In the genomic region with DNA sequence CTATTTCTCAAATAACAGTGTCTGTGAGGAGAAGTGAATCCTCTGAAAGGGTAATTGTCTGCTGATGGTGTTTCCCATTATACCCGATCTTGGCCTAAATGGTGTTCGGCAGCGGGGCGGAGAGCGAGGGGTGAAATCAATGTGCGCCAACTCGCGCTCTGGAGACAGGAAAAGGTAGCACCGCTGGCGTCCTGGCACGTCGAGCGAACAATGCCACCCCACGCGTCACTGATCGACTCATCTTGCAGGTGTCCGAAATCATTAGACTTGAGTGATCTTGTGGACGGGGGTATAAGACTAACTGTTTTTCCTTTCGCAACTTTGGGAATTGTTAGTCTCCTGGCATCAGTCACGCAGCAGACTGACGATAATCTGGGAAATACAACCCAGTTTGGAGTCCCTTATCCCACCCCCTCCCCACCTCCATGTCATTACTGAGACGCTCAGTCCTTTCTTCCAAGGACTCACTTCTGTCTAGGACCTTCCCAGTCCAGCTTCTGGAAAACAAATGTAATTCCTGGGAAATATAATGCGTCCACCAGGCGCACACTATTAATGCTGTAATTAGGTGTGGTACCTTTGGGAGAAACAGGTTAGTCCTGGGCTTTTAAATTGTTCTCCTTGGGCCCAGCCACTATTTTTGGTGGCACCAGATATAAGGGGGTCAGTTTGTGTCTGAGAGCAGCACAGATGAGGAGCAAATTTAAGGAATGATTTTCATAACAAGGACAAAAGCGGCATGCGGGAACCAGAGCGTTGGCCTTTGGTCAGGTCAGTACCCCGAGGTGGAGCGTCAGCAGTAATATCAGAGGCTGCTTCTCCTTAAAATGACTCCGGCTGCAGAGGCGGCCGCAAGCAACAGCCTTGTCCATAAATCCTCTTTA, we compare ENCODE assay signal across 14 cellular contexts. TPM values are rescaled to one million over a fixed set of nuclear protein-coding genes. Genes with fewer than 3 reads are reported as not detected.
DNase-seq lines count a peak whose midpoint lies in the region; ATAC-seq and TF ChIP-seq lines count a peak whose summit lies in the region.
"Had no signal": no experiment of that assay in that cellular context is flagged by ENCODE, and none has a peak within 500 bp of the region (broad histone marks: within the 10 kb centered on the region; RNA-seq: fewer than 3 reads in every experiment).

No MANE protein-coding gene starts in this region.

- ATAC-seq in activated B cell treated with CpG ODN at 0.5 μM for 24 hours (ENCODE audit: low read depth) (no peak), GM19351 (IDR thresholded peaks at IDR 0.05; ENCODE audit: unreplicated experiment) (no peak)

- TF ChIP-seq CTCF in activated B cell treated with CpG ODN at 0.5 μM for 24 hours (IDR thresholded peaks at IDR 0.05) (no peak), type B pancreatic cell (conservative IDR thresholded peaks at IDR 0.05) (no peak)

- no peaks in the 10 kb centered on the region for H3K36me3 Mint-ChIP-seq in activated naive CD4-positive, alpha-beta T cell treated with anti-CD3 and anti-CD28 coated beads for 36 hours (ENCODE audit: low read depth)
- H3K36me3 Mint-ChIP-seq in activated B cell treated with CpG ODN at 0.5 μM for 24 hours (ENCODE audit: low read depth) (no peaks in the 10 kb centered on the region), type B pancreatic cell (no peaks in the 10 kb centered on the region)

- H3K9ac ChIP-seq in iPS-15b (ENCODE audit: low read depth, low read length) = no peak overlapping the region

- intact Hi-C loops in activated naive CD4-positive, alpha-beta T cell treated with anti-CD3 and anti-CD28 coated beads for 36 hours (cut with micrococcal nuclease) = loop anchor here (2.0 to 5.0 kb wide), 3 partner anchors 242 to 742 kb away; no protein-coding TSS in a partner anchor
- intact Hi-C loops in activated B cell treated with CpG ODN at 0.5 μM for 24 hours (cut with micrococcal nuclease) = no loop called here

- H3K4me3 Mint-ChIP-seq in activated naive CD4-positive, alpha-beta T cell treated with anti-CD3 and anti-CD28 coated beads for 36 hours = peak overlapping the region; percentile 67
- H3K4me3 Mint-ChIP-seq in activated B cell treated with CpG ODN at 0.5 μM for 24 hours = peak overlapping the region; percentile 32
- peak overlapping the region; percentile 66 for H3K4me3 Mint-ChIP-seq in type B pancreatic cell

- H3K27me3 Mint-ChIP-seq in activated naive CD4-positive, alpha-beta T cell treated with anti-CD3 and anti-CD28 coated beads for 36 hours (ENCODE audit: low read depth) = peaks cover 73% of the 10 kb centered on the region
- peaks cover 69% of the 10 kb centered on the region for H3K27me3 Mint-ChIP-seq in activated B cell treated with CpG ODN at 0.5 μM for 24 hours
- H3K27me3 Mint-ChIP-seq in type B pancreatic cell = peaks cover 98% of the 10 kb centered on the region

- H3K9me3 ChIP-seq in iPS-15b (ENCODE audit: control insufficient read depth, insufficient read depth, low read length) = no peaks in the 10 kb centered on the region
- H3K9me3 ChIP-seq: vagina had no signal

- CTCF ChIA-PET in activated naive CD4-positive, alpha-beta T cell treated with anti-CD3 and anti-CD28 coated beads for 36 hours (lab: Charles Lee) = no interaction called here
- CTCF ChIA-PET in activated B cell treated with CpG ODN at 0.5 μM for 24 hours (lab: Charles Lee) = no interaction called here

- POLR2A ChIA-PET in activated B cell treated with CpG ODN at 0.5 μM for 24 hours (lab: Charles Lee) = no interaction called here

- peaks cover 19% of the 10 kb centered on the region for H3K4me1 ChIP-seq in iPS-15b (ENCODE audit: control insufficient read depth, insufficient read depth, low read length)

- H3K27me3 ChIP-seq in iPS-15b (ENCODE audit: control insufficient read depth, insufficient read depth, low read length) = peaks cover 88% of the 10 kb centered on the region

- H3K36me3 ChIP-seq in iPS-15b (ENCODE audit: control insufficient read depth, insufficient read depth, low read length) = no peaks in the 10 kb centered on the region
- H3K36me3 ChIP-seq: vagina had no signal

- no peaks in the 10 kb centered on the region for H3K9me3 Mint-ChIP-seq in activated naive CD4-positive, alpha-beta T cell treated with anti-CD3 and anti-CD28 coated beads for 36 hours
- H3K9me3 Mint-ChIP-seq in activated B cell treated with CpG ODN at 0.5 μM for 24 hours (no peaks in the 10 kb centered on the region), type B pancreatic cell (no peaks in the 10 kb centered on the region)

- peak; percentile 19 for DNase-seq in activated naive CD4-positive, alpha-beta T cell treated with anti-CD3 and anti-CD28 coated beads for 36 hours
- DNase-seq in activated naive CD4-positive, alpha-beta T cell (lab: John Stamatoyannopoulos, UW) = no peak
- DNase-seq in activated B cell treated with CpG ODN at 0.5 μM for 24 hours = no peak
- DNase-seq in type B pancreatic cell (ENCODE audit: extremely low spot score, unreplicated experiment) = no peak
- DNase-seq in RKO (ENCODE audit: low spot score) = no peak
- no peak for DNase-seq in NCI-H2196 (lab: John Stamatoyannopoulos, UW; ENCODE audit: unreplicated experiment)
- DNase-seq: amniotic stem cell; stimulated activated CD4-positive, alpha-beta T cell treated with anti-CD3 and anti-CD28 coated beads, Interleukin-1b, Interleukin-23, amount 100 ng/mL, for 48 hours had no signal

- no peak overlapping the region for H3K27ac Mint-ChIP-seq in activated naive CD4-positive, alpha-beta T cell treated with anti-CD3 and anti-CD28 coated beads for 36 hours
- no peak overlapping the region for H3K27ac Mint-ChIP-seq in activated B cell treated with CpG ODN at 0.5 μM for 24 hours
- no peak overlapping the region for H3K27ac Mint-ChIP-seq in type B pancreatic cell

- peaks cover 32% of the 10 kb centered on the region for H3K4me1 Mint-ChIP-seq in activated naive CD4-positive, alpha-beta T cell treated with anti-CD3 and anti-CD28 coated beads for 36 hours (ENCODE audit: low read depth)
- H3K4me1 Mint-ChIP-seq in activated B cell treated with CpG ODN at 0.5 μM for 24 hours = peaks cover 41% of the 10 kb centered on the region
- peaks cover 13% of the 10 kb centered on the region for H3K4me1 Mint-ChIP-seq in type B pancreatic cell (ENCODE audit: unreplicated experiment)

- peak overlapping the region; percentile 71 for H3K4me3 ChIP-seq in iPS-15b (ENCODE audit: low read depth, low read length)

RNA-seq across cellular contexts. Expression of a gene that starts 2.3 kb away (rescaled TPM):
- not detected for total RNA-seq in activated naive CD4-positive, alpha-beta T cell treated with anti-CD3 and anti-CD28 coated beads for 36 hours
- total RNA-seq in activated B cell treated with CpG ODN at 0.5 μM for 24 hours = 0.17 TPM in 1 of 2 replicates, not detected in the other
- not detected in 2 replicates for total RNA-seq in type B pancreatic cell (ENCODE audit: low replicate concordance)
- total RNA-seq: dermis blood vessel endothelial cell, mononuclear cell, pulmonary artery endothelial cell, vagina had no signal

RNA-seq across cellular contexts. Expression of a gene that starts 22.1 kb away (rescaled TPM):
- 10 to 100 TPM; 11.3 to 13.0 TPM for total RNA-seq in activated naive CD4-positive, alpha-beta T cell treated with anti-CD3 and anti-CD28 coated beads for 36 hours
- total RNA-seq in activated B cell treated with CpG ODN at 0.5 μM for 24 hours (15.8 and 18.0 TPM in 2 replicates), type B pancreatic cell (ENCODE audit: low replicate concordance) (13.8 and 15.5 TPM in 2 replicates)
